Comparison of ENCODE assay signal across 1 cellular context in the genomic region with DNA sequence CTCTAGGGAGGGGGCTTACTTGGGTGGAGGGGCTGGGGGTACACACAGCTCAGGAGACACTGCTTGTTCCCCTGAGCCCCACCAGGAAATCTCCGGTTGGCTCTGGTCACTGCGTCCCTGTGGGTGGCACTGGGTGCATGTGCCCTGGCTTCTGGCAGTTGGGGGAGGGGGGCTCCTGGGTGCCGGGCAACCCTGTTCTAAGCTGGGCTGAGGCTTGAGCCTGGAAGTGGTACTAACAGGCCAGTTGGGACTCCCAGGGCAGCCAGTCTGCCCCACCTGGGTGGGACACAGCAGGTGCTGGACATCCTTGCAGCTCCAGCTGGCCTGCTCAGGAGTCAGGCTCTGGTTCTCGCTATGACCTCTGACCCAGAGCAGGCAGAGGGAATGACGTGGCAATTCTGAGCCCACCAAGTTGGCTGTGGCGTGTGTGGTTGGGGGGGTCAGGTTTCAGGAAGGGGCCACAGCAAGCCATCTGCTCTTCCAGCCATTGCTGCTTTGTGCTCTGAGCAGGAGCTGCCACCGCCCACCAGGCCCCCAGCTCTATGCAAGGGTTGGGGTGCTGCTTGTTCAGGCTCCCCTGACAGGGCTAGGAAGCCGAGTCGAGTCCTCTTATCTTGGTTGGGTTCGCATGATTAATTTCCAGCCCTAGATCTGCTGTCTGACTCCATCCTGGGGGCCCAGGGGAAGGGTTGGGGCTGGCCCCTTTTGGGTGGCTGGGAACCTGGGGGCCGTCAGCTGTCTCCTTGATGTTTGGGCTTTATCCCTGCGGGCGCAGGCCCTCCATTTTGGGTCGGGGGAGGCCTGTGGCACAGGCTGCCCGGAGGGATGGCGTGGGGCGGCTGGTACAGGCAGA.
A peak's percentile ranks its signal among the peaks of the same experiment; 100 is the strongest.
TF ChIP-seq lines count a peak whose summit lies in the region.

No MANE protein-coding gene starts in this region.

TF ChIP-seq in HepG2, 621 proteins besides CTCF, POLR2A, EP300 and RAD21 (continued from another document):
- TF ChIP-seq ATF4 (CRISPR knock-in tag; IDR thresholded peaks at IDR 0.05) (0 out of 4 replicates have a peak, but pooled peaks of 1 of the 2 experiments have one; percentile 24), ZNF160 (CRISPR knock-in tag; IDR thresholded peaks at IDR 0.05) (0 out of 2 replicates have a peak, but pooled peaks have one; percentile 48), SMAD3 (CRISPR knock-in tag; IDR thresholded peaks at IDR 0.05) (peak; percentile 45), KDM2A (CRISPR knock-in tag; IDR thresholded peaks at IDR 0.05; ENCODE audit: borderline replicate concordance, low read depth) (peak; percentile 79; the same call in 1 of the 2 replicates), TGIF2 (CRISPR knock-in tag; IDR thresholded peaks at IDR 0.05) (peak; percentile 76), ZKSCAN5 (CRISPR knock-in tag; IDR thresholded peaks at IDR 0.05) (no peak), NFE2L1 (CRISPR knock-in tag; IDR thresholded peaks at IDR 0.05; ENCODE audit: borderline replicate concordance) (no peak), SRSF1 (optimal IDR thresholded peaks at IDR 0.05; ENCODE audit: low read depth, low read length) (peak; percentile 86)
- TF ChIP-seq, protein P1, sequence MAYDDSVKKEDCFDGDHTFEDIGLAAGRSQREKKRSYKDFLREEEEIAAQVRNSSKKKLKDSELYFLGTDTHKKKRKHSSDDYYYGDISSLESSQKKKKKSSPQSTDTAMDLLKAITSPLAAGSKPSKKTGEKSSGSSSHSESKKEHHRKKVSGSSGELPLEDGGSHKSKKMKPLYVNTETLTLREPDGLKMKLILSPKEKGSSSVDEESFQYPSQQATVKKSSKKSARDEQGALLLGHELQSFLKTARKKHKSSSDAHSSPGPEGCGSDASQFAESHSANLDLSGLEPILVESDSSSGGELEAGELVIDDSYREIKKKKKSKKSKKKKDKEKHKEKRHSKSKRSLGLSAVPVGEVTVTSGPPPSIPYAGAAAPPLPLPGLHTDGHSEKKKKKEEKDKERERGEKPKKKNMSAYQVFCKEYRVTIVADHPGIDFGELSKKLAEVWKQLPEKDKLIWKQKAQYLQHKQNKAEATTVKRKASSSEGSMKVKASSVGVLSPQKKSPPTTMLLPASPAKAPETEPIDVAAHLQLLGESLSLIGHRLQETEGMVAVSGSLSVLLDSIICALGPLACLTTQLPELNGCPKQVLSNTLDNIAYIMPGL (CRISPR knock-in tag; IDR thresholded peaks at IDR 0.05; ENCODE audit: borderline replicate concordance in 1 of 2, low read depth in 1 of 2), result peak; percentile 12; a peak in 2 of 4 replicates
- TF ChIP-seq, protein P2, sequence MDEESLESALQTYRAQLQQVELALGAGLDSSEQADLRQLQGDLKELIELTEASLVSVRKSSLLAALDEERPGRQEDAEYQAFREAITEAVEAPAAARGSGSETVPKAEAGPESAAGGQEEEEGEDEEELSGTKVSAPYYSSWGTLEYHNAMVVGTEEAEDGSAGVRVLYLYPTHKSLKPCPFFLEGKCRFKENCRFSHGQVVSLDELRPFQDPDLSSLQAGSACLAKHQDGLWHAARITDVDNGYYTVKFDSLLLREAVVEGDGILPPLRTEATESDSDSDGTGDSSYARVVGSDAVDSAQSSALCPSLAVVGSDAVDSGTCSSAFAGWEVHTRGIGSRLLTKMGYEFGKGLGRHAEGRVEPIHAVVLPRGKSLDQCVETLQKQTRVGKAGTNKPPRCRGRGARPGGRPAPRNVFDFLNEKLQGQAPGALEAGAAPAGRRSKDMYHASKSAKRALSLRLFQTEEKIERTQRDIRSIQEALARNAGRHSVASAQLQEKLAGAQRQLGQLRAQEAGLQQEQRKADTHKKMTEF (CRISPR knock-in tag; IDR thresholded peaks at IDR 0.05), result peak; percentile 32; the same call in 1 of the 2 replicates
- TF ChIP-seq, protein P3, sequence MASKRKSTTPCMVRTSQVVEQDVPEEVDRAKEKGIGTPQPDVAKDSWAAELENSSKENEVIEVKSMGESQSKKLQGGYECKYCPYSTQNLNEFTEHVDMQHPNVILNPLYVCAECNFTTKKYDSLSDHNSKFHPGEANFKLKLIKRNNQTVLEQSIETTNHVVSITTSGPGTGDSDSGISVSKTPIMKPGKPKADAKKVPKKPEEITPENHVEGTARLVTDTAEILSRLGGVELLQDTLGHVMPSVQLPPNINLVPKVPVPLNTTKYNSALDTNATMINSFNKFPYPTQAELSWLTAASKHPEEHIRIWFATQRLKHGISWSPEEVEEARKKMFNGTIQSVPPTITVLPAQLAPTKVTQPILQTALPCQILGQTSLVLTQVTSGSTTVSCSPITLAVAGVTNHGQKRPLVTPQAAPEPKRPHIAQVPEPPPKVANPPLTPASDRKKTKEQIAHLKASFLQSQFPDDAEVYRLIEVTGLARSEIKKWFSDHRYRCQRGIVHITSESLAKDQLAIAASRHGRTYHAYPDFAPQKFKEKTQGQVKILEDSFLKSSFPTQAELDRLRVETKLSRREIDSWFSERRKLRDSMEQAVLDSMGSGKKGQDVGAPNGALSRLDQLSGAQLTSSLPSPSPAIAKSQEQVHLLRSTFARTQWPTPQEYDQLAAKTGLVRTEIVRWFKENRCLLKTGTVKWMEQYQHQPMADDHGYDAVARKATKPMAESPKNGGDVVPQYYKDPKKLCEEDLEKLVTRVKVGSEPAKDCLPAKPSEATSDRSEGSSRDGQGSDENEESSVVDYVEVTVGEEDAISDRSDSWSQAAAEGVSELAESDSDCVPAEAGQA (IDR thresholded peaks at IDR 0.05; ENCODE audit: low read depth), result 0 out of 2 replicates have a peak, but pooled peaks have one; percentile 10
- TF ChIP-seq, protein P3 (CRISPR knock-in tag; IDR thresholded peaks at IDR 0.05; ENCODE audit: borderline replicate concordance), result no peak
